8 cellular contexts compared by ENCODE assay signal in the genomic region with DNA sequence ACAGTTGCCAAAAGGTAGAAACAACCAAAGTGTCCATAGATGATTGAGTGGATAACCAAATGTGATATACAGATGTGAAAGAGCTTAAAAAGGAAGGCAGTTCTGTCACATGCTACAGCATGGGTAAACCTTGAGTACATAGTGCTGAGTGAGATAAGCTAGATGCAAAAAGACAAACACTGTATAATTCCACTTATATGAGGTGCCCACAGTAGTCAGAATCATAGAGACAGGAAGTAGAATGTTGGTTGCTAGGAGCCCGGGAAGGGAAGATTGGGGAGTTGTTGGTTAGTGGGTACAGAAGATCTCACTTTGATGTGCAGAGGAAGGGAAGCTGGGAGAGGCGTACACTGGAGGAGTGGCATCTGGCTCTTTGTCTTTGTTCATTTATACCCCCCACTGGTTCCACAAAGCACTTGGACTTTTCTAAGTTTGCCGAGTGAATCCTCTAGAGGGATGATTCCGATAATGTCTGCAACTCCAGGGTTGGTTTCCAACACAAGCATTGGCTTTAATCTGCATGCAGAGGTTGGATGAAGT. TPM values are rescaled to one million over a fixed set of nuclear protein-coding genes. Genes with fewer than 3 reads are reported as not detected.
DNase-seq lines count a peak whose midpoint lies in the region; ATAC-seq and TF ChIP-seq lines count a peak whose summit lies in the region.

No MANE protein-coding gene starts in this region.

- H3K36me3 ChIP-seq in thoracic aorta, result no peaks in the 10 kb centered on the region

- H3K9me3 ChIP-seq in thoracic aorta, result no peaks in the 10 kb centered on the region

- no peak for TF ChIP-seq CTCF in thoracic aorta (IDR thresholded peaks at IDR 0.05)

- H3K27ac ChIP-seq in thoracic aorta, result peak overlapping the region in 1 of 2 donors; percentile 14

- peaks cover 25 to 46% of the 10 kb centered on the region in 2 donors for H3K4me1 ChIP-seq in thoracic aorta (ENCODE audit: control insufficient read depth in 1 of 2, low read depth in 2 of 2)

- ATAC-seq in HG02678 (IDR thresholded peaks at IDR 0.05; ENCODE audit: unreplicated experiment), result peak; percentile 54
- peak; percentile 37 for ATAC-seq in thoracic aorta (ENCODE audit: insufficient number of reproducible peaks, low FRiP score, low read depth)

- no peaks in the 10 kb centered on the region for H3K27me3 ChIP-seq in thoracic aorta (replicated peaks; ENCODE audit: insufficient read depth)

- DNase-seq in NCI-H2171 treated with DMSO at 0.1 percent for 48 hours (lab: John Stamatoyannopoulos, UW), result peak; percentile 29
- DNase-seq in NCI-H2171 (lab: John Stamatoyannopoulos, UW), result no peak
- peak; percentile 33 for DNase-seq in SW480 (ENCODE audit: low spot score)
- peak; percentile 39 for DNase-seq in glomerular visceral epithelial cell (ENCODE audit: extremely low spot score)
- no peak for DNase-seq in thoracic aorta (ENCODE audit: low spot score)
- no peak for DNase-seq in epidermal melanocyte (ENCODE audit: insufficient read length, low spot score)
- no peak for DNase-seq in DMS79 (lab: John Stamatoyannopoulos, UW)

- H3K4me3 ChIP-seq in thoracic aorta, result no peak overlapping the region

RNA-seq across cellular contexts. Expression of a gene that starts 39.4 kb away (rescaled TPM):
- total RNA-seq in thoracic aorta, result 10 to 100 TPM; 38.2 to 40.1 TPM

RNA-seq across cellular contexts. Expression of a gene that starts 44.1 kb away (rescaled TPM):
- under 1 TPM in 1 of 2 donors, not detected in 1; 0.92 TPM for total RNA-seq in thoracic aorta

Comparison
In these comparisons a context has a peak if more than half of its experiments do, and no peak if none do; other contexts are left out.
1. DNase-seq: peak in NCI-H2171 treated with DMSO at 0.1 percent for 48 hours (single experiment), SW480 (single experiment) and glomerular visceral epithelial cell (single experiment); none in NCI-H2171 (single experiment), thoracic aorta (single experiment), epidermal melanocyte (single experiment) and DMS79 (single experiment).